1 cellular context compared by ENCODE assay signal in the genomic region with DNA sequence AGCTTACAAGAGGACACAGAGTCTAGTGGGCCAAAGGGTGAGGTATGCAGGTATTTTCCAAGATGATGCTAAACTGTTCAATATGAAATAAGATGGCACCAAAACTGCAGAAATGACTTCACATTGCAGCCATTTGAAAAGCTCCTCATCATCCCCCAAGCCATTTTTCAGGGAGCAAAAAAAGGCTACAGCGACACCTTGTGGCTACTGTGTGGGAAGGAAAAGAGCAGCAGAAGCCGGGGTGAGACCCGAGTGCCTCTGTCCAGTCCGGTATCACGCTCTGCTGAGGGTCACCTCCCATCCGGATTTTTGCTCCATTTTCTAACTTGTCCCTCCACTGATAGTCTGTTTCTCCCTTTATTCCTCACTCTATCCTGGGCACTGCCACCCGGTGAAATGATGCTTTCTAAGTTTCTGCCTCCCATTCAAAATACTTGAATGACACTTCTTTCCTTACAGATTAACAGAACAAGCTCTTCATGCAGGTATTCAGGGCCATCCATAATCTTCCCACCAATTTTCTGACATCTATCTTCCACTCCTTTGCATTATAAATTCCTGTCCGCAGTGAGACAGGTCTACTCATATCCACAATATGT.
TF ChIP-seq lines count a peak whose summit lies in the region.

No MANE protein-coding gene starts in this region.

TF ChIP-seq in K562, 482 proteins besides CTCF, POLR2A, EP300 and RAD21 (continued from another document):
- TF ChIP-seq, protein P1, sequence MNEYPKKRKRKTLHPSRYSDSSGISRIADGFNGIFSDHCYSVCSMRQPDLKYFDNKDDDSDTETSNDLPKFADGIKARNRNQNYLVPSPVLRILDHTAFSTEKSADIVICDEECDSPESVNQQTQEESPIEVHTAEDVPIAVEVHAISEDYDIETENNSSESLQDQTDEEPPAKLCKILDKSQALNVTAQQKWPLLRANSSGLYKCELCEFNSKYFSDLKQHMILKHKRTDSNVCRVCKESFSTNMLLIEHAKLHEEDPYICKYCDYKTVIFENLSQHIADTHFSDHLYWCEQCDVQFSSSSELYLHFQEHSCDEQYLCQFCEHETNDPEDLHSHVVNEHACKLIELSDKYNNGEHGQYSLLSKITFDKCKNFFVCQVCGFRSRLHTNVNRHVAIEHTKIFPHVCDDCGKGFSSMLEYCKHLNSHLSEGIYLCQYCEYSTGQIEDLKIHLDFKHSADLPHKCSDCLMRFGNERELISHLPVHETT (CRISPR knock-in tag; conservative IDR thresholded peaks at IDR 0.05 in 1 of 2, IDR thresholded peaks at IDR 0.05 in 1 of 2), result no peak
- TF ChIP-seq TEAD1 (CRISPR knock-in tag; IDR thresholded peaks at IDR 0.05) (no peak), MAFG (tag; conservative IDR thresholded peaks at IDR 0.05) (no peak), ZNF512 (tag; IDR thresholded peaks at IDR 0.05) (0 out of 2 replicates have a peak, but pooled peaks have one; percentile 32), ZKSCAN8 (CRISPR knock-in tag; IDR thresholded peaks at IDR 0.05) (no peak), ZNF561 (CRISPR knock-in tag; conservative IDR thresholded peaks at IDR 0.05) (no peak), ESRRB (CRISPR knock-in tag; IDR thresholded peaks at IDR 0.05; ENCODE audit: borderline replicate concordance) (no peak), HINFP (tag; conservative IDR thresholded peaks at IDR 0.05; ENCODE audit: low read depth) (no peak), POLR3A (IDR thresholded peaks at IDR 0.05; ENCODE audit: borderline replicate concordance, extremely low read depth, insufficient read depth, insufficient read length) (no peak), ZFP36 (IDR thresholded peaks at IDR 0.05; ENCODE audit: low read depth, low read length, partially characterized antibody) (no peak), KHSRP (IDR thresholded peaks at IDR 0.05) (no peak), HSF4 (CRISPR knock-in tag; IDR thresholded peaks at IDR 0.05; ENCODE audit: borderline replicate concordance) (no peak), SMC3 (conservative IDR thresholded peaks at IDR 0.05; ENCODE audit: insufficient read depth, low read depth, low read length) (peak; percentile 75), SRSF7 (optimal IDR thresholded peaks at IDR 0.05; ENCODE audit: low read depth, low read length) (no peak), MEF2D (tag; conservative IDR thresholded peaks at IDR 0.05; ENCODE audit: low read depth) (no peak), HOMEZ (CRISPR knock-in tag; IDR thresholded peaks at IDR 0.05) (no peak), NFE2 (IDR thresholded peaks at IDR 0.05; ENCODE audit: low read depth) (peak; percentile 35; the same call in 1 of the 2 replicates), BRF1 (IDR thresholded peaks at IDR 0.05; ENCODE audit: borderline replicate concordance, extremely low read depth, insufficient read length) (no peak), CSDE1 (IDR thresholded peaks at IDR 0.05) (no peak), ZNF133 (CRISPR knock-in tag; IDR thresholded peaks at IDR 0.05) (0 out of 2 replicates have a peak, but pooled peaks have one; percentile 31), ZNF77 (CRISPR knock-in tag; IDR thresholded peaks at IDR 0.05) (no peak), SMARCC2 (IDR thresholded peaks at IDR 0.05; ENCODE audit: low read depth) (no peak), ZNF274 (IDR thresholded peaks at IDR 0.05; ENCODE audit: borderline replicate concordance, low read depth, low read length) (no peak)
- TF ChIP-seq, protein P2, sequence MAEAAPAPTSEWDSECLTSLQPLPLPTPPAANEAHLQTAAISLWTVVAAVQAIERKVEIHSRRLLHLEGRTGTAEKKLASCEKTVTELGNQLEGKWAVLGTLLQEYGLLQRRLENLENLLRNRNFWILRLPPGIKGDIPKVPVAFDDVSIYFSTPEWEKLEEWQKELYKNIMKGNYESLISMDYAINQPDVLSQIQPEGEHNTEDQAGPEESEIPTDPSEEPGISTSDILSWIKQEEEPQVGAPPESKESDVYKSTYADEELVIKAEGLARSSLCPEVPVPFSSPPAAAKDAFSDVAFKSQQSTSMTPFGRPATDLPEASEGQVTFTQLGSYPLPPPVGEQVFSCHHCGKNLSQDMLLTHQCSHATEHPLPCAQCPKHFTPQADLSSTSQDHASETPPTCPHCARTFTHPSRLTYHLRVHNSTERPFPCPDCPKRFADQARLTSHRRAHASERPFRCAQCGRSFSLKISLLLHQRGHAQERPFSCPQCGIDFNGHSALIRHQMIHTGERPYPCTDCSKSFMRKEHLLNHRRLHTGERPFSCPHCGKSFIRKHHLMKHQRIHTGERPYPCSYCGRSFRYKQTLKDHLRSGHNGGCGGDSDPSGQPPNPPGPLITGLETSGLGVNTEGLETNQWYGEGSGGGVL (CRISPR knock-in tag; IDR thresholded peaks at IDR 0.05), result no peak
- TF ChIP-seq, protein P3, sequence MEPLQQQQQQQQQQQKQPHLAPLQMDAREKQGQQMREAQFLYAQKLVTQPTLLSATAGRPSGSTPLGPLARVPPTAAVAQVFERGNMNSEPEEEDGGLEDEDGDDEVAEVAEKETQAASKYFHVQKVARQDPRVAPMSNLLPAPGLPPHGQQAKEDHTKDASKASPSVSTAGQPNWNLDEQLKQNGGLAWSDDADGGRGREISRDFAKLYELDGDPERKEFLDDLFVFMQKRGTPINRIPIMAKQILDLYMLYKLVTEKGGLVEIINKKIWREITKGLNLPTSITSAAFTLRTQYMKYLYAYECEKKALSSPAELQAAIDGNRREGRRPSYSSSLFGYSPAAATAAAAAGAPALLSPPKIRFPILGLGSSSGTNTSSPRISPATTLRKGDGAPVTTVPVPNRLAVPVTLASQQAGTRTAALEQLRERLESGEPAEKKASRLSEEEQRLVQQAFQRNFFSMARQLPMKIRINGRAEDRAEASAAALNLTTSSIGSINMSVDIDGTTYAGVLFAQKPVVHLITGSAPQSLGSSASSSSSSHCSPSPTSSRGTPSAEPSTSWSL (CRISPR knock-in tag; IDR thresholded peaks at IDR 0.05; ENCODE audit: borderline replicate concordance), result no peak
- TF ChIP-seq, protein P4, sequence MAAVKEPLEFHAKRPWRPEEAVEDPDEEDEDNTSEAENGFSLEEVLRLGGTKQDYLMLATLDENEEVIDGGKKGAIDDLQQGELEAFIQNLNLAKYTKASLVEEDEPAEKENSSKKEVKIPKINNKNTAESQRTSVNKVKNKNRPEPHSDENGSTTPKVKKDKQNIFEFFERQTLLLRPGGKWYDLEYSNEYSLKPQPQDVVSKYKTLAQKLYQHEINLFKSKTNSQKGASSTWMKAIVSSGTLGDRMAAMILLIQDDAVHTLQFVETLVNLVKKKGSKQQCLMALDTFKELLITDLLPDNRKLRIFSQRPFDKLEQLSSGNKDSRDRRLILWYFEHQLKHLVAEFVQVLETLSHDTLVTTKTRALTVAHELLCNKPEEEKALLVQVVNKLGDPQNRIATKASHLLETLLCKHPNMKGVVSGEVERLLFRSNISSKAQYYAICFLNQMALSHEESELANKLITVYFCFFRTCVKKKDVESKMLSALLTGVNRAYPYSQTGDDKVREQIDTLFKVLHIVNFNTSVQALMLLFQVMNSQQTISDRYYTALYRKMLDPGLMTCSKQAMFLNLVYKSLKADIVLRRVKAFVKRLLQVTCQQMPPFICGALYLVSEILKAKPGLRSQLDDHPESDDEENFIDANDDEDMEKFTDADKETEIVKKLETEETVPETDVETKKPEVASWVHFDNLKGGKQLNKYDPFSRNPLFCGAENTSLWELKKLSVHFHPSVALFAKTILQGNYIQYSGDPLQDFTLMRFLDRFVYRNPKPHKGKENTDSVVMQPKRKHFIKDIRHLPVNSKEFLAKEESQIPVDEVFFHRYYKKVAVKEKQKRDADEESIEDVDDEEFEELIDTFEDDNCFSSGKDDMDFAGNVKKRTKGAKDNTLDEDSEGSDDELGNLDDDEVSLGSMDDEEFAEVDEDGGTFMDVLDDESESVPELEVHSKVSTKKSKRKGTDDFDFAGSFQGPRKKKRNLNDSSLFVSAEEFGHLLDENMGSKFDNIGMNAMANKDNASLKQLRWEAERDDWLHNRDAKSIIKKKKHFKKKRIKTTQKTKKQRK (IDR thresholded peaks at IDR 0.05; ENCODE audit: borderline replicate concordance, low read depth, low read length), result no peak
